In genomic region chr17:72143245-72143644, GRCh38 we compare ENCODE assay signal across 14 cellular contexts. TPM values are rescaled to one million over a fixed set of nuclear protein-coding genes. Genes with fewer than 3 reads are reported as not detected.
A peak's percentile ranks its signal among the peaks of the same experiment; 100 is the strongest.
DNase-seq lines count a peak whose midpoint lies in the region; TF ChIP-seq lines count a peak whose summit lies in the region.
"Had no signal": no experiment of that assay in that cellular context is flagged by ENCODE, and none has a peak within 500 bp of the region (broad histone marks: within the 10 kb centered on the region; RNA-seq: fewer than 3 reads in every experiment).

No MANE protein-coding gene starts in this region.

- H3K9me3 ChIP-seq in thyroid gland: no peaks in the 10 kb centered on the region
- H3K9me3 ChIP-seq: A549, Caco-2 had no signal

- WGBS in thyroid gland, 2 donors: 77 to 83% methylated on average over 5 of the region's 5 CpGs

- no peak for TF ChIP-seq CTCF in thyroid gland (IDR thresholded peaks at IDR 0.05)

- no peak overlapping the region for H3K4me3 ChIP-seq in thyroid gland (replicated peaks in 1 of 3)
- H3K4me3 ChIP-seq: A549, GM23338 had no signal

- no peak for TF ChIP-seq POLR2A in thyroid gland (IDR thresholded peaks at IDR 0.05)

- DNase-seq in NCI-H748 (lab: John Stamatoyannopoulos, UW; ENCODE audit: unreplicated experiment) (peak; percentile 21), NCI-H748 treated with DMSO at 0.1 percent for 48 hours (lab: John Stamatoyannopoulos, UW) (no peak), NCI-H2029 treated with DMSO at 0.1 percent for 48 hours (lab: John Stamatoyannopoulos, UW) (peak; percentile 17), NCI-H774 (lab: John Stamatoyannopoulos, UW) (peak; percentile 20), NCI-H2171 treated with DMSO at 0.1 percent for 48 hours (lab: John Stamatoyannopoulos, UW) (no peak), H4 (ENCODE audit: low spot score) (no peak), thyroid gland (no peak)
- DNase-seq: DND-41, GF-D8, NCI-H1105 treated with DMSO at 0.1 percent for 48 hours, NCI-H2081 treated with DMSO at 0.1 percent for 48 hours had no signal

- no peak overlapping the region for H3K27ac ChIP-seq in thyroid gland
- H3K27ac ChIP-seq: A549 had no signal

- no peaks in the 10 kb centered on the region for H3K36me3 ChIP-seq in thyroid gland

- no peaks in the 10 kb centered on the region for H3K27me3 ChIP-seq in thyroid gland

- no peaks in the 10 kb centered on the region for H3K4me1 ChIP-seq in thyroid gland

- intact Hi-C loops in thyroid gland (cut with DNase I): no loop called here

RNA-seq across cellular contexts. Expression of gene SOX9, which starts 22.4 kb away (rescaled TPM):
- 13.9 and 15.8 TPM in 2 replicates for total RNA-seq in H4 (2014; rRNA removed; shearing (Covaris generic))
- total RNA-seq in thyroid gland: 10 to 100 TPM; 15.5 to 32.6 (median 23.3) TPM

Comparison
In these comparisons a context has a peak if more than half of its experiments do, and no peak if none do; other contexts are left out.
1. DNase-seq: peak in NCI-H748 (single experiment), NCI-H2029 treated with DMSO at 0.1 percent for 48 hours (single experiment) and NCI-H774 (single experiment); none in NCI-H748 treated with DMSO at 0.1 percent for 48 hours (single experiment), NCI-H2171 treated with DMSO at 0.1 percent for 48 hours (single experiment), H4 (single experiment) and thyroid gland (0 of 2).